Comparison of ENCODE assay signal across 28 cellular contexts in genomic region chr17:57620576-57620975, GRCh38.
"Had no signal": no experiment of that assay in that cellular context is flagged by ENCODE, and none has a peak within 500 bp of the region (broad histone marks: within the 10 kb centered on the region; RNA-seq: fewer than 3 reads in every experiment).

No MANE protein-coding gene starts in this region.

- H3K9me3 Mint-ChIP-seq: activated naive CD4-positive, alpha-beta T cell treated with anti-CD3 and anti-CD28 coated beads for 36 hours; activated T-helper 17 cell treated with anti-CD3 and anti-CD28 coated beads, Interleukin-2, amount 50 U/mL, for 72 hours had no signal

- H3K4me3 ChIP-seq: cardiac muscle cell, MG63 had no signal

- ATAC-seq: activated T-helper 17 cell treated with anti-CD3 and anti-CD28 coated beads, Interleukin-2, amount 50 U/mL, for 72 hours had no signal

- H3K4me2 ChIP-seq: KMS-11 had no signal

- H3K9ac ChIP-seq: KMS-11 had no signal

- DNase-seq: activated CD4-positive, alpha-beta memory T cell treated with anti-CD3 and anti-CD28 coated beads for 36 hours; activated CD4-positive, alpha-beta T cell treated with anti-CD3 and anti-CD28 coated beads, Interleukin-2, amount 10 ng/mL, durations not matched to agents 7 days and 5 days; activated CD4-positive, CD25-positive, alpha-beta regulatory T cell; activated CD8-positive, alpha-beta memory T cell treated with anti-CD3 and anti-CD28 coated beads for 24 hours; activated gamma-delta T cell; activated naive CD4-positive, alpha-beta T cell treated with anti-CD3 and anti-CD28 coated beads for 36 hours; activated T-cell treated with anti-CD3 and anti-CD28 coated beads, Interleukin-2, amount 50 U/mL, for 48 hours; amygdala; brain microvascular endothelial cell; cerebellar nuclear complex; MG63; MV-4-11; NCI-H1092 treated with DMSO at 0.1 percent for 48 hours; NCI-H1417 treated with DMSO at 0.1 percent for 48 hours; NCI-H1694; NCI-H2029; NCI-H2107; NCI-H345; NCI-H510A; NCI-H526 treated with DMSO at 0.1 percent for 48 hours; NCI-H82; SHP77; T-helper 1 cell had no signal

- H3K27me3 ChIP-seq: brain microvascular endothelial cell, cardiac muscle cell, MG63 had no signal

- H3K27ac ChIP-seq: brain microvascular endothelial cell, cardiac muscle cell, KMS-11, VCaP had no signal

- H3K27ac Mint-ChIP-seq: activated CD4-positive, alpha-beta memory T cell treated with anti-CD3 and anti-CD28 coated beads for 36 hours; activated CD4-positive, alpha-beta T cell treated with anti-CD3 and anti-CD28 coated beads, Interleukin-2, amount 10 ng/mL, durations not matched to agents 7 days and 5 days; activated naive CD4-positive, alpha-beta T cell treated with anti-CD3 and anti-CD28 coated beads for 36 hours; activated naive CD8-positive, alpha-beta T cell; activated T-helper 17 cell treated with anti-CD3 and anti-CD28 coated beads, Interleukin-2, amount 50 U/mL, for 72 hours had no signal

- H3K4me3 Mint-ChIP-seq: activated CD4-positive, alpha-beta memory T cell treated with anti-CD3 and anti-CD28 coated beads for 36 hours; activated CD4-positive, alpha-beta T cell treated with anti-CD3 and anti-CD28 coated beads, Interleukin-2, amount 10 ng/mL, durations not matched to agents 7 days and 5 days; activated naive CD4-positive, alpha-beta T cell treated with anti-CD3 and anti-CD28 coated beads for 36 hours; activated naive CD8-positive, alpha-beta T cell; activated T-helper 17 cell treated with anti-CD3 and anti-CD28 coated beads, Interleukin-2, amount 50 U/mL, for 72 hours had no signal

- H3K36me3 ChIP-seq: brain microvascular endothelial cell, cardiac muscle cell, MG63 had no signal
